In the genomic region with DNA sequence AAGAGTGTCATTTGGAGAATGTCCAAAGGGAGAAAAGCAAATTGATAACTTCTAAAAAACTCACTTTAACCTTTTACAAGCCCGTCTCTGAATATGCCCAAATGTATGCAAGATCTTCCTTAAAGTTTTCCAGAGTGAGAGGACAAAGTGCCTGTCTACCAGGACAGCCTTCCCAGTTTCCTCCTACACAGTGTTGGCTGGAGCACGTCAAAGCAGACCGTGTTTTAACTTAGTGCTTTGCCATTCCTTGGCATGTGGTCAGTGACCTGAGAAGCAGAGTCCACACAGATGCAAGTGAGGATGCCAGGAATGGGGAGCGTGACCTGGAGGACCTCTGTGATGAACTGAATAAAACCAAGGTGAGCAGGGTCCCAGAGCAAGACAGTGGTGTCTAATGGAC, we compare ENCODE assay signal across 2 cellular contexts.
TF ChIP-seq lines count a peak whose summit lies in the region.

No MANE protein-coding gene starts in this region.

TF ChIP-seq in liver, 16 proteins besides CTCF, POLR2A, EP300 and RAD21 (continued from another document):
- TF ChIP-seq ZBTB33 (IDR thresholded peaks at IDR 0.05): no peak
- TF ChIP-seq YY1 (IDR thresholded peaks at IDR 0.05): no peak
- TF ChIP-seq NR2F2 (IDR thresholded peaks at IDR 0.05): no peak
- TF ChIP-seq EGR1 (IDR thresholded peaks at IDR 0.05; ENCODE audit: low read depth in 2 of 2): no peak
- no peak for TF ChIP-seq TAF1 (conservative IDR thresholded peaks at IDR 0.05)
- no peak for TF ChIP-seq GABPA (IDR thresholded peaks at IDR 0.05 in 1 of 2, conservative IDR thresholded peaks at IDR 0.05 in 1 of 2)
- TF ChIP-seq REST (IDR thresholded peaks at IDR 0.05): no peak
- no peak for TF ChIP-seq FOXA2 (IDR thresholded peaks at IDR 0.05)
- TF ChIP-seq ATF3 (IDR thresholded peaks at IDR 0.05): no peak
- TF ChIP-seq JUND (IDR thresholded peaks at IDR 0.05): no peak
- TF ChIP-seq, protein P1, sequence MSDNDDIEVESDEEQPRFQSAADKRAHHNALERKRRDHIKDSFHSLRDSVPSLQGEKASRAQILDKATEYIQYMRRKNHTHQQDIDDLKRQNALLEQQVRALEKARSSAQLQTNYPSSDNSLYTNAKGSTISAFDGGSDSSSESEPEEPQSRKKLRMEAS (IDR thresholded peaks at IDR 0.05): no peak
- no peak for TF ChIP-seq HNF4G (IDR thresholded peaks at IDR 0.05)
- no peak for TF ChIP-seq FOXA1 (IDR thresholded peaks at IDR 0.05)
- no peak for TF ChIP-seq HNF4A (conservative IDR thresholded peaks at IDR 0.05)
- no peak for TF ChIP-seq SP1 (IDR thresholded peaks at IDR 0.05)

TF ChIP-seq in HepG2, 621 proteins besides CTCF, POLR2A, EP300 and RAD21 (continued from another document):
- TF ChIP-seq ZBED4 (CRISPR knock-in tag; IDR thresholded peaks at IDR 0.05; ENCODE audit: borderline replicate concordance) (no peak), ZNF740 (CRISPR knock-in tag; IDR thresholded peaks at IDR 0.05) (no peak), MYNN (CRISPR knock-in tag; IDR thresholded peaks at IDR 0.05; ENCODE audit: low read depth) (no peak), ZNF44 (CRISPR knock-in tag; IDR thresholded peaks at IDR 0.05) (no peak), ZNF570 (CRISPR knock-in tag; IDR thresholded peaks at IDR 0.05; ENCODE audit: borderline replicate concordance) (no peak)
